ENCODE assay signal across 20 cellular contexts in genomic region chr9:99826579-99826978, GRCh38. TPM values are rescaled to one million over a fixed set of nuclear protein-coding genes. Genes with fewer than 3 reads are reported as not detected.
A peak's percentile ranks its signal among the peaks of the same experiment; 100 is the strongest.
DNase-seq lines count a peak whose midpoint lies in the region; ATAC-seq and TF ChIP-seq lines count a peak whose summit lies in the region.
"Had no signal": no experiment of that assay in that cellular context is flagged by ENCODE, and none has a peak within 500 bp of the region (broad histone marks: within the 10 kb centered on the region; RNA-seq: fewer than 3 reads in every experiment).

No MANE protein-coding gene starts in this region.

- WGBS in esophagus muscularis mucosa: 92% methylated on average over 3 of the region's 3 CpGs

- no peak for DNase-seq in activated naive CD4-positive, alpha-beta T cell treated with anti-CD3 and anti-CD28 coated beads, Interleukin-2, amount 50 U/mL, for 72 hours (ENCODE audit: low spot score in 2 of 2)
- DNase-seq in activated naive CD4-positive, alpha-beta T cell treated with anti-CD3 and anti-CD28 coated beads, Interleukin-2, amount 50 U/mL, for 16 hours: no peak
- DNase-seq in activated T-helper 1 cell treated with anti-CD3 and anti-CD28 coated beads, Interleukin-12 subunit alpha, Interleukin-12 subunit beta, Interleukin-2, Interleukin-4 antibody, amounts not matched to agents 30 ng/mL and 10 ng/mL and 1 ng/mL, durations not matched to agents 14 hours and 24 hours and 36 hours (ENCODE audit: low spot score): no peak
- DNase-seq in esophagus muscularis mucosa (ENCODE audit: extremely low spot score) (peak; percentile 8), putamen (ENCODE audit: low spot score) (no peak), EL (no peak)
- DNase-seq: activated CD4-positive, alpha-beta T cell treated with anti-CD3 and anti-CD28 coated beads, Interleukin-2, amount 50 U/mL, for 1 hour; heart right ventricle; left cardiac atrium; NCI-H1105; NCI-H2029; NCI-H774; occipital lobe; RPMI8226; T-helper 2 cell had no signal

- peak overlapping the region; percentile 97 for H3K4me3 Mint-ChIP-seq in activated T-helper 1 cell treated with anti-CD3 and anti-CD28 coated beads, Interleukin-12 subunit alpha, Interleukin-12 subunit beta, Interleukin-2, Interleukin-4 antibody, amounts not matched to agents 30 ng/mL and 10 ng/mL and 1 ng/mL, durations not matched to agents 14 hours and 24 hours and 36 hours

- H3K27me3 Mint-ChIP-seq in activated T-helper 1 cell treated with anti-CD3 and anti-CD28 coated beads, Interleukin-12 subunit alpha, Interleukin-12 subunit beta, Interleukin-2, Interleukin-4 antibody, amounts not matched to agents 30 ng/mL and 10 ng/mL and 1 ng/mL, durations not matched to agents 14 hours and 24 hours and 36 hours (ENCODE audit: insufficient read depth): peaks cover 25% of the 10 kb centered on the region

- no peak for TF ChIP-seq EP300 in esophagus muscularis mucosa (IDR thresholded peaks at IDR 0.05)

- H3K9me3 ChIP-seq in esophagus muscularis mucosa: no peaks in the 10 kb centered on the region
- H3K9me3 ChIP-seq: heart right ventricle had no signal

- H3K27ac Mint-ChIP-seq in activated naive CD4-positive, alpha-beta T cell treated with anti-CD3 and anti-CD28 coated beads, Interleukin-2, amount 50 U/mL, for 72 hours: peak overlapping the region in 1 of 2 donors; percentile 99
- peak overlapping the region; percentile 31 for H3K27ac Mint-ChIP-seq in activated T-helper 1 cell treated with anti-CD3 and anti-CD28 coated beads, Interleukin-12 subunit alpha, Interleukin-12 subunit beta, Interleukin-2, Interleukin-4 antibody, amounts not matched to agents 30 ng/mL and 10 ng/mL and 1 ng/mL, durations not matched to agents 14 hours and 24 hours and 36 hours
- H3K27ac Mint-ChIP-seq: CD14-positive monocyte, memory B cell had no signal

- peaks cover 0 to 45% (median 2%) of the 10 kb centered on the region in 4 donors for H3K27me3 ChIP-seq in esophagus muscularis mucosa

- ATAC-seq in activated naive CD4-positive, alpha-beta T cell treated with anti-CD3 and anti-CD28 coated beads, Interleukin-2, amount 50 U/mL, for 72 hours: peak; percentile 49 to 55
- no peak for ATAC-seq in GM18873 (IDR thresholded peaks at IDR 0.05; ENCODE audit: low FRiP score, unreplicated experiment)
- ATAC-seq: HCT116, heart right ventricle, left cardiac atrium had no signal

- peaks cover 76% of the 10 kb centered on the region for H3K4me1 Mint-ChIP-seq in activated T-helper 1 cell treated with anti-CD3 and anti-CD28 coated beads, Interleukin-12 subunit alpha, Interleukin-12 subunit beta, Interleukin-2, Interleukin-4 antibody, amounts not matched to agents 30 ng/mL and 10 ng/mL and 1 ng/mL, durations not matched to agents 14 hours and 24 hours and 36 hours (ENCODE audit: low read depth)

- H3K36me3 ChIP-seq in esophagus muscularis mucosa: peaks cover 0 to 15% (median 2%) of the 10 kb centered on the region in 4 donors

- no peak overlapping the region for H3K4me3 ChIP-seq in esophagus muscularis mucosa
- H3K4me3 ChIP-seq: heart right ventricle had no signal

- peaks cover 24 to 43% (median 39%) of the 10 kb centered on the region in 4 donors for H3K4me1 ChIP-seq in esophagus muscularis mucosa

- peaks cover 19 to 57% of the 10 kb centered on the region in 2 donors for H3K36me3 Mint-ChIP-seq in activated naive CD4-positive, alpha-beta T cell treated with anti-CD3 and anti-CD28 coated beads, Interleukin-2, amount 50 U/mL, for 72 hours
- peaks cover 65% of the 10 kb centered on the region for H3K36me3 Mint-ChIP-seq in activated T-helper 1 cell treated with anti-CD3 and anti-CD28 coated beads, Interleukin-12 subunit alpha, Interleukin-12 subunit beta, Interleukin-2, Interleukin-4 antibody, amounts not matched to agents 30 ng/mL and 10 ng/mL and 1 ng/mL, durations not matched to agents 14 hours and 24 hours and 36 hours (ENCODE audit: low read depth)
- H3K36me3 Mint-ChIP-seq: memory B cell had no signal

- intact Hi-C loops in activated T-helper 1 cell treated with anti-CD3 and anti-CD28 coated beads, Interleukin-12 subunit alpha, Interleukin-12 subunit beta, Interleukin-2, Interleukin-4 antibody, amounts not matched to agents 30 ng/mL and 10 ng/mL and 1 ng/mL, durations not matched to agents 14 hours and 24 hours and 36 hours (cut with micrococcal nuclease): loop anchor here (2.0 kb wide), 1 partner anchor 24 kb away; no protein-coding TSS in a partner anchor
- intact Hi-C loops in esophagus muscularis mucosa (cut with DNase I): no loop called here

- H3K27ac ChIP-seq in esophagus muscularis mucosa (replicated peaks in 1 of 4): no peak overlapping the region
- H3K27ac ChIP-seq: epithelial cell of prostate, heart right ventricle had no signal

- no peak for TF ChIP-seq CTCF in esophagus muscularis mucosa (IDR thresholded peaks at IDR 0.05)

- no peak for TF ChIP-seq POLR2A in esophagus muscularis mucosa (IDR thresholded peaks at IDR 0.05; ENCODE audit: low read depth)

- H3K9me3 Mint-ChIP-seq in activated naive CD4-positive, alpha-beta T cell treated with anti-CD3 and anti-CD28 coated beads, Interleukin-2, amount 50 U/mL, for 72 hours: no peaks in the 10 kb centered on the region
- H3K9me3 Mint-ChIP-seq in activated T-helper 1 cell treated with anti-CD3 and anti-CD28 coated beads, Interleukin-12 subunit alpha, Interleukin-12 subunit beta, Interleukin-2, Interleukin-4 antibody, amounts not matched to agents 30 ng/mL and 10 ng/mL and 1 ng/mL, durations not matched to agents 14 hours and 24 hours and 36 hours: no peaks in the 10 kb centered on the region
- H3K9me3 Mint-ChIP-seq: memory B cell had no signal

RNA-seq across cellular contexts. Expression of gene NR4A3, which starts 4.9 kb away (rescaled TPM):
- total RNA-seq in activated naive CD4-positive, alpha-beta T cell treated with anti-CD3 and anti-CD28 coated beads, Interleukin-2, amount 50 U/mL, for 72 hours: 10 to 100 TPM in 1 of 2 donors, 1 to 10 TPM in 1; 7.8 to 19.2 TPM
- total RNA-seq in activated T-helper 1 cell treated with anti-CD3 and anti-CD28 coated beads, Interleukin-12 subunit alpha, Interleukin-12 subunit beta, Interleukin-2, Interleukin-4 antibody, amounts not matched to agents 30 ng/mL and 10 ng/mL and 1 ng/mL, durations not matched to agents 14 hours and 24 hours and 36 hours: 68.6 and 69.5 TPM in 2 replicates
- total RNA-seq in esophagus muscularis mucosa: 10 to 100 TPM in 1 of 4 donors, 1 to 10 TPM in 3; 1.2 to 17.4 (median 1.9) TPM
